ENCODE assay signal across 8 cellular contexts in genomic region chr20:48722002-48722731, GRCh38.
A peak's percentile ranks its signal among the peaks of the same experiment; 100 is the strongest.
DNase-seq lines count a peak whose midpoint lies in the region; ATAC-seq and TF ChIP-seq lines count a peak whose summit lies in the region.

No MANE protein-coding gene starts in this region.

- H3K27ac ChIP-seq in breast epithelium, result peak overlapping the region; percentile 57 to 77

- H3K36me3 ChIP-seq in breast epithelium, result no peaks in the 10 kb centered on the region

- no peaks in the 10 kb centered on the region for H3K36me3 Mint-ChIP-seq in progenitor cell of endocrine pancreas (ENCODE audit: insufficient read depth)

- no peaks in the 10 kb centered on the region for H3K4me1 ChIP-seq in breast epithelium

- H3K27me3 Mint-ChIP-seq in progenitor cell of endocrine pancreas, result no peaks in the 10 kb centered on the region

- H3K27ac Mint-ChIP-seq in progenitor cell of endocrine pancreas, result no peak overlapping the region

- no peak overlapping the region for H3K4me3 ChIP-seq in AG10803 (ENCODE audit: low read length)
- no peak overlapping the region for H3K4me3 ChIP-seq in breast epithelium

- no peak for TF ChIP-seq POLR2A in breast epithelium (IDR thresholded peaks at IDR 0.05)

- H3K27me3 ChIP-seq in breast epithelium, result no peaks in the 10 kb centered on the region

- DNase-seq in AG10803 (ENCODE audit: low read depth), result peak; percentile 81
- no peak for DNase-seq in breast epithelium (ENCODE audit: low spot score in 2 of 2)
- peak; percentile 58 for DNase-seq in midbrain (lab: John Stamatoyannopoulos, UW)
- DNase-seq in progenitor cell of endocrine pancreas (ENCODE audit: low spot score, unreplicated experiment), result no peak
- DNase-seq in HPDE6-E6E7 (ENCODE audit: extremely low spot score), result no peak
- DNase-seq in NCI-H2196 treated with DMSO at 0.1 percent for 48 hours (lab: John Stamatoyannopoulos, UW; ENCODE audit: unreplicated experiment), result no peak

- ATAC-seq in HG03460 (IDR thresholded peaks at IDR 0.05; ENCODE audit: unreplicated experiment) (peak; percentile 17), GM18517 (IDR thresholded peaks at IDR 0.05; ENCODE audit: unreplicated experiment) (no peak)

- H3K9me3 Mint-ChIP-seq in progenitor cell of endocrine pancreas (ENCODE audit: low read depth), result no peaks in the 10 kb centered on the region

- TF ChIP-seq CTCF in AG10803 (conservative IDR thresholded peaks at IDR 0.05; ENCODE audit: low read length) (no peak), breast epithelium (IDR thresholded peaks at IDR 0.05) (no peak), progenitor cell of endocrine pancreas (IDR thresholded peaks at IDR 0.05; ENCODE audit: unreplicated experiment) (no peak)

- H3K9me3 ChIP-seq in breast epithelium, result peaks cover 3 to 11% of the 10 kb centered on the region in 2 donors

- H3K4me3 Mint-ChIP-seq in progenitor cell of endocrine pancreas (ENCODE audit: low read depth), result no peak overlapping the region

- intact Hi-C loops in breast epithelium (cut with DNase I; ENCODE audit: low total_unique reads), result no loop called here

- H3K4me1 Mint-ChIP-seq in progenitor cell of endocrine pancreas (ENCODE audit: low read depth), result peaks cover 7% of the 10 kb centered on the region

Comparison
In these comparisons a context has a peak if more than half of its experiments do, and no peak if none do; other contexts are left out.
1. DNase-seq: peak in AG10803 (single experiment) and midbrain (single experiment); none in breast epithelium (0 of 2), progenitor cell of endocrine pancreas (single experiment), HPDE6-E6E7 (single experiment) and NCI-H2196 treated with DMSO at 0.1 percent for 48 hours (single experiment).